In genomic region chr18:55464581-55464980, GRCh38 we compare ENCODE assay signal across 21 cellular contexts.
"Had no signal": no experiment of that assay in that cellular context is flagged by ENCODE, and none has a peak within 500 bp of the region (broad histone marks: within the 10 kb centered on the region; RNA-seq: fewer than 3 reads in every experiment).

No MANE protein-coding gene starts in this region.

- H3K36me3 ChIP-seq: brain microvascular endothelial cell, gastroesophageal sphincter, lower lobe of right lung, neutrophil, thyroid gland had no signal

- H3K27ac ChIP-seq: brain microvascular endothelial cell, coronary artery, gastroesophageal sphincter, lower lobe of right lung, neutrophil, parathyroid adenoma, thyroid gland had no signal

- DNase-seq: activated CD4-positive, alpha-beta T cell treated with anti-CD3 and anti-CD28 coated beads for 48 hours; activated CD4-positive, CD25-positive, alpha-beta regulatory T cell; activated CD8-positive, alpha-beta T cell treated with anti-CD3 and anti-CD28 coated beads, Interleukin-2, amount 10 ng/mL, durations not matched to agents 7 days and 5 days; activated naive CD4-positive, alpha-beta T cell treated with anti-CD3 and anti-CD28 coated beads, Interleukin-2, amount 10 ng/mL, durations not matched to agents 7 days and 5 days; activated naive CD8-positive, alpha-beta T cell treated with anti-CD3 and anti-CD28 coated beads, Interleukin-2, amount 50 U/mL, for 24 hours; activated T-cell treated with anti-CD3 and anti-CD28 coated beads, Interleukin-2, amount 50 U/mL, for 24 hours; aorta; brain microvascular endothelial cell; effector CD4-positive, alpha-beta T cell; lower lobe of right lung; natural killer cell; stimulated activated CD4-positive, alpha-beta T cell treated with anti-CD3 and anti-CD28 coated beads, Interleukin-12 subunit alpha, Interleukin-12 subunit beta, amount 100 ng/mL, for 4 hours; stimulated activated CD4-positive, alpha-beta T cell treated with anti-CD3 and anti-CD28 coated beads, Interleukin-1b, Interleukin-23, amount 100 ng/mL, for 48 hours; stimulated activated CD8-positive, alpha-beta memory T cell treated with anti-CD3 and anti-CD28 coated beads, Interleukin-4, amount 100 ng/mL, for 48 hours; stimulated activated naive CD4-positive, alpha-beta T cell; T-cell; thyroid gland had no signal

- H2AFZ ChIP-seq: parathyroid adenoma had no signal

- H3K27me3 ChIP-seq: brain microvascular endothelial cell, gastroesophageal sphincter, neutrophil, thyroid gland had no signal

- H3K4me3 ChIP-seq: coronary artery, gastroesophageal sphincter, lower lobe of right lung, thyroid gland had no signal

- H3K4me1 ChIP-seq: parathyroid adenoma, thyroid gland had no signal

- H3K9me3 ChIP-seq: gastroesophageal sphincter, lower lobe of right lung, neutrophil, thyroid gland had no signal

- ATAC-seq: activated CD8-positive, alpha-beta T cell treated with anti-CD3 and anti-CD28 coated beads, Interleukin-2, amount 10 ng/mL, durations not matched to agents 7 days and 5 days; activated naive CD8-positive, alpha-beta T cell treated with anti-CD3 and anti-CD28 coated beads, Interleukin-2, amount 50 U/mL, for 24 hours; gastroesophageal sphincter; lower lobe of right lung; natural killer cell; T-cell had no signal
